Comparison of ENCODE assay signal across 8 cellular contexts in the genomic region with DNA sequence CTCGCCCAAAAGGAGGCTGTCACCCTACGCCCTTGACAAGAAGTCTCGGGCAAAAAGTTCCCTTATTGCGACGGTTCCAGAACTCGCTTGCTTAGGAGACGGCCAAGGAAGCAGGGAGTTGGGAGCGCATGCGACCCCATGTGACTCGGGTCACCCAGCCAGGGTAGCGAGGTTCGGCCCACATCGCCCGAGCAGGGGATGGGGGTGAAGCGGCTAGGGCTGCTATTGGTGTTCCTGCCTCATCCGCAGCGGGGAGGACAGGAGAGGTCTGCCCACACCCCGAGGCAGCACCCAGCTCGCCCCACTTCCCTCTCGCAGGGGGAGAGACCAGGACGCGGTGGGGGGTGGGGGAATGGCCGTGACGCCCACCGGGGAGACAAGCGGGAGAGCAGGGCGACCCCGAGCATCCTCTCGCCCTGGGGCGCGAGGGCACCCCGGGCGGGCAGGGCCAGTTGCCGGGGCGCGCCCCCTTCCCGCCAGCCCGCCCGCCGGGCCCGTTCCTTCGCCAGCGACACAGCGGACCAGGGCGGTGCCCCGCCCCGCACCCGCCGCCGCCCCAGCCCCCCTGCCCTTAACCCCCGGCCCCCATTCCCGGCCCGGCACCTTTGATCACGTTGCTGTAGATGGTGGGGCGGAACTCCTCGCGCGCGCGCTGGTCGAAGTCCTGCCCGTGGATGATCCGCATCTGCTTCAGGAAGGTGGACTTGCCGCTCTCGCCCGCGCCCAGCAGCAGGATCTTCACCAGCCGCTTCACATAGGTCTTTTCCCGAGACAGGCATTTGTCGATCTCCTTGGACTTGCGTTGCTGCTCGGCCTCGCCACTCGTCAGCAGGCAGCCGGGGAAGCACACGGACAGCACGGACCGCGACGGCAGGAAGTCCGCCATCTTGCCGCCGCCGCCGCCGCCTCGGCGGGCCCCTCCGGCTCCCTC. TPM values are rescaled to one million over a fixed set of nuclear protein-coding genes. Genes with fewer than 3 reads are reported as not detected.
DNase-seq lines count a peak whose midpoint lies in the region; ATAC-seq and TF ChIP-seq lines count a peak whose summit lies in the region.

No MANE protein-coding gene starts in this region.

- peak overlapping the region; percentile 96 for H3K4me3 Mint-ChIP-seq in activated naive CD4-positive, alpha-beta T cell treated with anti-CD3 and anti-CD28 coated beads, Interleukin-2, amount 50 U/mL, for 24 hours

- 0 to 1% methylated on average over 14 to 33 of the region's 89 CpGs for WGBS in upper lobe of left lung, 2 donors

- peaks cover 13% of the 10 kb centered on the region for H3K36me3 Mint-ChIP-seq in activated naive CD4-positive, alpha-beta T cell treated with anti-CD3 and anti-CD28 coated beads, Interleukin-2, amount 50 U/mL, for 24 hours

- H3K4me1 Mint-ChIP-seq in activated naive CD4-positive, alpha-beta T cell treated with anti-CD3 and anti-CD28 coated beads, Interleukin-2, amount 50 U/mL, for 24 hours: peaks cover 44% of the 10 kb centered on the region

- TF ChIP-seq POLR2A in upper lobe of left lung (IDR thresholded peaks at IDR 0.05): peak in 3 of 4 donors; percentile 58 to 75 (median 61)

- H3K4me1 ChIP-seq in upper lobe of left lung: peaks cover 43 to 56% (median 52%) of the 10 kb centered on the region in 4 donors

- H3K4me3 ChIP-seq in upper lobe of left lung: peak overlapping the region; percentile 85 to 95 (median 92)

- H3K36me3 ChIP-seq in upper lobe of left lung: peaks cover 6 to 25% (median 15%) of the 10 kb centered on the region in 4 donors

- H3K27ac Mint-ChIP-seq in activated naive CD4-positive, alpha-beta T cell treated with anti-CD3 and anti-CD28 coated beads, Interleukin-2, amount 50 U/mL, for 24 hours: peak overlapping the region; percentile 98

- no peaks in the 10 kb centered on the region for H3K27me3 ChIP-seq in upper lobe of left lung

- H3K27me3 Mint-ChIP-seq in activated naive CD4-positive, alpha-beta T cell treated with anti-CD3 and anti-CD28 coated beads, Interleukin-2, amount 50 U/mL, for 24 hours: no peaks in the 10 kb centered on the region

- TF ChIP-seq CTCF in 22Rv1 (IDR thresholded peaks at IDR 0.05) (no peak), omental fat pad (IDR thresholded peaks at IDR 0.05) (no peak), upper lobe of left lung (IDR thresholded peaks at IDR 0.05) (peak in 1 of 6 experiments; percentile 8)

- H3K9me3 Mint-ChIP-seq in activated naive CD4-positive, alpha-beta T cell treated with anti-CD3 and anti-CD28 coated beads, Interleukin-2, amount 50 U/mL, for 24 hours: no peaks in the 10 kb centered on the region

- no peak for TF ChIP-seq EP300 in upper lobe of left lung (IDR thresholded peaks at IDR 0.05)

- DNase-seq in RPMI8226: peak; percentile 61
- peak; percentile 85 for DNase-seq in Right ventricle myocardium inferior (ENCODE audit: missing footprints)
- no peak for DNase-seq in omental fat pad (ENCODE audit: low spot score)
- DNase-seq in upper lobe of left lung: peak; percentile 78 to 91

- no peaks in the 10 kb centered on the region for H3K9me3 ChIP-seq in upper lobe of left lung

- ATAC-seq in GM18498 (IDR thresholded peaks at IDR 0.05; ENCODE audit: unreplicated experiment) (peak; percentile 30), HG03025 (IDR thresholded peaks at IDR 0.05; ENCODE audit: low FRiP score, unreplicated experiment) (peak; percentile 43), Right ventricle myocardium inferior (peak; percentile 29), omental fat pad (ENCODE audit: low FRiP score) (peak; percentile 41), upper lobe of left lung (ENCODE audit: low FRiP score in 2 of 2) (peak; percentile 62 to 76)

- intact Hi-C loops in Right ventricle myocardium inferior (cut with DNase I): loop anchor here (1.0 to 5.0 kb wide), 3 partner anchors 46 to 81 kb away; no protein-coding TSS in a partner anchor

- H3K27ac ChIP-seq in 22Rv1 (peak overlapping the region; percentile 90), upper lobe of left lung (peak overlapping the region; percentile 97 to 100 (median 99))

RNA-seq across cellular contexts. Expression of a gene that starts 0.6 kb away (rescaled TPM):
- total RNA-seq in Right ventricle myocardium inferior (22.1 TPM), omental fat pad (10 to 100 TPM; 48.8 to 92.5 (median 63.3) TPM), upper lobe of left lung (10 to 100 TPM; 33.7 to 56.4 (median 46.2) TPM)
